ENCODE assay signal across 29 cellular contexts in the genomic region with DNA sequence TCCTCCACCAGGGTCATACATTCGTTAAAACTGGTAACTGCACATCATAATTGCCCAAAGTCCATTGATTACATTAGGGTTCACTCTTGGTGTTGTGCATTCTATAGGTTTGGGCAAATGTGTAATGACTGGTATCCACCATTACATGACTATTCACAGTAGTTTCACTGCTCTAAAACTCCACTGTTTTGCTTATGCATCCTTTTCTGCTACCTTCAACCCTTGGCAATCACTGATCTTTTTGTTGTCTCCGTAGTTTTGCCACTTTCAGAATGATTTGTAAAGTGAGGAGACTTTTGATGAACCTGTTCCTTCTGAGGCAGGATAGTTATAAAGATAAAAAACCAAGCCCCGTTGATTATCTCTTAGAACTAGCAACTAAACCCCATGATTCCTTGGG.
"Had no signal": no experiment of that assay in that cellular context is flagged by ENCODE, and none has a peak within 500 bp of the region (broad histone marks: within the 10 kb centered on the region; RNA-seq: fewer than 3 reads in every experiment).

No MANE protein-coding gene starts in this region.

- H3K4me3 Mint-ChIP-seq: dendritic cell treated with granulocyte-macrophage colony-stimulating factor and Interleukin-4, amounts not matched to agents 40 ng/mL and 50 ng/mL, for 4 days; effector memory CD8-positive, alpha-beta T cell; endodermal cell had no signal

- H3K4me2 ChIP-seq: hepatocyte had no signal

- H3K27me3 ChIP-seq: colonic mucosa, esophagus muscularis mucosa, esophagus squamous epithelium, gastrocnemius medialis, gastroesophageal sphincter, heart left ventricle, heart right ventricle, hepatocyte had no signal

- H3K79me2 ChIP-seq: hepatocyte had no signal

- H3K27me3 Mint-ChIP-seq: dendritic cell treated with granulocyte-macrophage colony-stimulating factor and Interleukin-4, amounts not matched to agents 40 ng/mL and 50 ng/mL, for 4 days had no signal

- FAIRE-seq: endometrium, endothelial cell of umbilical vein, frontal cortex had no signal

- H3K36me3 ChIP-seq: colonic mucosa, esophagus muscularis mucosa, esophagus squamous epithelium, gastrocnemius medialis, gastroesophageal sphincter, heart left ventricle, heart right ventricle had no signal

- ATAC-seq: effector memory CD8-positive, alpha-beta T cell; esophagus mucosa; foreskin keratinocyte; gastrocnemius medialis; gastroesophageal sphincter; heart left ventricle; heart right ventricle had no signal

- H2AFZ ChIP-seq: hepatocyte had no signal

- H3K4me1 ChIP-seq: colonic mucosa, foreskin keratinocyte, gastrocnemius medialis had no signal

- H3K4me3 ChIP-seq: colonic mucosa, coronary artery, dorsolateral prefrontal cortex, esophagus muscularis mucosa, esophagus squamous epithelium, gastrocnemius medialis, gastroesophageal sphincter, heart left ventricle, heart right ventricle, hepatocyte had no signal

- H3K9me3 ChIP-seq: colonic mucosa, esophagus muscularis mucosa, esophagus squamous epithelium, gastrocnemius medialis, gastroesophageal sphincter, heart left ventricle, heart right ventricle had no signal

- H3K27ac ChIP-seq: colonic mucosa, coronary artery, dorsolateral prefrontal cortex, epithelial cell of prostate, esophagus muscularis mucosa, esophagus squamous epithelium, foreskin keratinocyte, gastrocnemius medialis, gastroesophageal sphincter, heart left ventricle, heart right ventricle, hepatocyte had no signal

- H3K9me3 Mint-ChIP-seq: dendritic cell treated with granulocyte-macrophage colony-stimulating factor and Interleukin-4, amounts not matched to agents 40 ng/mL and 50 ng/mL, for 4 days; effector memory CD8-positive, alpha-beta T cell; endodermal cell had no signal

- H3K27ac Mint-ChIP-seq: dendritic cell treated with granulocyte-macrophage colony-stimulating factor and Interleukin-4, amounts not matched to agents 40 ng/mL and 50 ng/mL, for 4 days; effector memory CD8-positive, alpha-beta T cell; endodermal cell had no signal

- DNase-seq: colonic mucosa; cortex of kidney; dermis blood vessel endothelial cell; dorsolateral prefrontal cortex; effector CD4-positive, alpha-beta T cell; effector CD8-positive, alpha-beta T cell; effector memory CD4-positive, alpha-beta T cell; effector memory CD8-positive, alpha-beta T cell; endodermal cell; erythroblast; esophagus squamous epithelium; foreskin fibroblast; foreskin keratinocyte; foreskin melanocyte; gastrocnemius medialis; glutamatergic neuron; head of caudate nucleus; heart left ventricle; heart right ventricle had no signal
